8 cellular contexts compared by ENCODE assay signal in the genomic region with DNA sequence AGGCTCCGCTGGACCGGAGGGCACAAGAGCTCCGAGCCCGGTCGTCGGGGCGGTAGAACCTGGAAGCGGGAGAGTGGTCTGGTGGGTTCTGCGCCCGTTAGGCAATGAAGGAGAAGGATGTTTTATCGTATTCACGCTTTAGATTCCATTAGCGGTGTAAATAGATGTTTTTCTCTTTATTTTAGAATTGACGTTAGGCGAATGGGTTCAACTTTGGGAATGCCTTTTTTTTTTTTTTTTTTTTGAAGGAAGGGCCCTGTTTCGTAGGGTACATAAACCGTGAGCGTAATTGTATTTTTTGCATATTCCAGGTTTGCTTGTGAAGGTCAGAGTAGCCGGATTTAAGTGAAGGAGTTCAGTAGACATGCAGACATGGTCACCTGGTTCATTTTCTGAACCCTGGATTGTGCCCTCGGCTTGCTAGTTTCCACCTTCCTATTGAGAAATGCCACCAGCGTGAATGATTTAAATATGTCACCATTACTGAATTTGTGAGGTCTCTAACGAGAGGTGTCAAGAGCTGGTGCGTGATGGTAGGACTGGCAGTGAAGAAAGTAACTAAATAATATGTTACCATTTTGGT. TPM values are rescaled to one million over a fixed set of nuclear protein-coding genes. Genes with fewer than 3 reads are reported as not detected.
A peak's percentile ranks its signal among the peaks of the same experiment; 100 is the strongest.
DNase-seq lines count a peak whose midpoint lies in the region; ATAC-seq and TF ChIP-seq lines count a peak whose summit lies in the region.

No MANE protein-coding gene starts in this region.

- peak overlapping the region; percentile 65 for H3K4me3 ChIP-seq in hepatocyte

- no peaks in the 10 kb centered on the region for H3K27me3 ChIP-seq in hepatocyte

- peak; percentile 38 for DNase-seq in NCI-H2171 treated with DMSO at 0.1 percent for 48 hours (lab: John Stamatoyannopoulos, UW)
- no peak for DNase-seq in NCI-H2171 (lab: John Stamatoyannopoulos, UW)
- DNase-seq in hepatocyte (ENCODE audit: low spot score) = peak; percentile 10
- DNase-seq in stimulated activated naive B cell treated with anti-CD40 and anti-IgM and Interleukin-4, amounts not matched to agents 10 μg/mL and 1 μg/mL and 100 μg/mL, for 72 hours = no peak
- no peak for DNase-seq in ureter (ENCODE audit: low spot score)
- DNase-seq in middle frontal gyrus (ENCODE audit: extremely low spot score, low spot score) = no peak

- peaks cover 2 to 3% of the 10 kb centered on the region in 2 donors for H3K9me3 Mint-ChIP-seq in stimulated activated naive B cell treated with anti-CD40 and anti-IgM and Interleukin-4, amounts not matched to agents 10 μg/mL and 1 μg/mL and 100 μg/mL, for 72 hours

- peak overlapping the region; percentile 96 for H3K4me2 ChIP-seq in hepatocyte

- 12% methylated on average over 23 of the region's 23 CpGs for WGBS in hepatocyte (ENCODE audit: low lambda C conversion rate, missing lambda C conversion rate)

- H3K4me1 ChIP-seq in hepatocyte (ENCODE audit: insufficient read depth) = peaks cover 5% of the 10 kb centered on the region

- TF ChIP-seq CTCF in VCaP (conservative IDR thresholded peaks at IDR 0.05) (no peak), hepatocyte (IDR thresholded peaks at IDR 0.05; ENCODE audit: poor library complexity) (no peak)

- no peaks in the 10 kb centered on the region for H3K9me3 ChIP-seq in hepatocyte (ENCODE audit: low read depth)

- H3K4me3 Mint-ChIP-seq in stimulated activated naive B cell treated with anti-CD40 and anti-IgM and Interleukin-4, amounts not matched to agents 10 μg/mL and 1 μg/mL and 100 μg/mL, for 72 hours = peak overlapping the region; percentile 96 to 99

- peaks cover 54% of the 10 kb centered on the region for H3K79me2 ChIP-seq in hepatocyte

- peak overlapping the region; percentile 98 for H3K27ac Mint-ChIP-seq in stimulated activated naive B cell treated with anti-CD40 and anti-IgM and Interleukin-4, amounts not matched to agents 10 μg/mL and 1 μg/mL and 100 μg/mL, for 72 hours

- no peak for ATAC-seq in stimulated activated naive B cell treated with anti-CD40 and anti-IgM and Interleukin-4, amounts not matched to agents 10 μg/mL and 1 μg/mL and 100 μg/mL, for 72 hours (replicated peaks)
- ATAC-seq in HG02840 (IDR thresholded peaks at IDR 0.05; ENCODE audit: low FRiP score, unreplicated experiment) = no peak

- peaks cover 52% of the 10 kb centered on the region for H4K20me1 ChIP-seq in hepatocyte (ENCODE audit: insufficient read depth, poor library complexity, severe bottlenecking)

- H3K27ac ChIP-seq in VCaP = peak overlapping the region; percentile 94
- peak overlapping the region; percentile 95 for H3K27ac ChIP-seq in hepatocyte

- H3K4me1 Mint-ChIP-seq in stimulated activated naive B cell treated with anti-CD40 and anti-IgM and Interleukin-4, amounts not matched to agents 10 μg/mL and 1 μg/mL and 100 μg/mL, for 72 hours = peaks cover 16 to 44% of the 10 kb centered on the region in 2 donors

- no peaks in the 10 kb centered on the region for H3K9me2 ChIP-seq in hepatocyte (replicated peaks; ENCODE audit: insufficient read depth)

- H3K36me3 ChIP-seq in hepatocyte (replicated peaks; ENCODE audit: insufficient read depth, low read depth) = no peaks in the 10 kb centered on the region

- H2AFZ ChIP-seq in hepatocyte = peak overlapping the region; percentile 75

- no peaks in the 10 kb centered on the region for H3K27me3 Mint-ChIP-seq in stimulated activated naive B cell treated with anti-CD40 and anti-IgM and Interleukin-4, amounts not matched to agents 10 μg/mL and 1 μg/mL and 100 μg/mL, for 72 hours

- H3K36me3 Mint-ChIP-seq in stimulated activated naive B cell treated with anti-CD40 and anti-IgM and Interleukin-4, amounts not matched to agents 10 μg/mL and 1 μg/mL and 100 μg/mL, for 72 hours = peaks cover 15 to 25% of the 10 kb centered on the region in 2 donors

RNA-seq across cellular contexts. Expression of a gene that starts 0.8 kb away (rescaled TPM):
- total RNA-seq in hepatocyte (59.6 and 69.0 TPM in 2 replicates), ureter (130 TPM)
- 47.2 and 78.5 TPM in 2 replicates for polyA plus RNA-seq in hepatocyte

RNA-seq across cellular contexts. Expression of a gene that starts 11.1 kb away (rescaled TPM):
- 10.7 and 13.6 TPM in 2 replicates for total RNA-seq in hepatocyte
- 9.5 and 11.5 TPM in 2 replicates for polyA plus RNA-seq in hepatocyte
- total RNA-seq in ureter = 11.8 TPM

RNA-seq across cellular contexts. Expression of a gene that starts 37.1 kb away (rescaled TPM):
- 7.5 and 8.7 TPM in 2 replicates for total RNA-seq in hepatocyte
- 5.3 and 12.1 TPM in 2 replicates for polyA plus RNA-seq in hepatocyte
- 39.2 TPM for total RNA-seq in ureter

Comparison
In these comparisons a context has a peak if more than half of its experiments do, and no peak if none do; other contexts are left out.
1. DNase-seq: peak in NCI-H2171 treated with DMSO at 0.1 percent for 48 hours (single experiment) and hepatocyte (single experiment); none in NCI-H2171 (single experiment), stimulated activated naive B cell treated with anti-CD40 and anti-IgM and Interleukin-4, amounts not matched to agents 10 μg/mL and 1 μg/mL and 100 μg/mL, for 72 hours (single experiment), ureter (single experiment) and middle frontal gyrus (single experiment).